ENCODE assay signal across 20 cellular contexts in the genomic region with DNA sequence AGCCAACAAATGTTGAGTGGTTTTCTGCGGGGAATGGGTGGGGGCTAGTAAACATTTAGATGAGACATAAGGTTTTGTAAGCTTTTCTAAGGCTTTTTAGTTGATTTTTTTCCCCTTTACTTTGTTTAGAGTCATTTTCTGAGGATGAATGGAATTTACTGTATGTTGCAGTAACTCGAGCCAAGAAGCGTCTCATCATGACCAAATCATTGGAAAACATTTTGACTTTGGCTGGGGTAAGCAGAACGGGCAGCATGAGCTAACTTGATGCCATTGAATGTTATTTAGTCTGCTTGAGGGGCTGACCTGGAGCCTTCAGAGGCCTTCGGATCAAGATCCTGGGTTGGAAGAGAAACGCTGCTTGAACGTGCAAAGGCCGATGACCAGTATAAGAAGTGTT. TPM values are rescaled to one million over a fixed set of nuclear protein-coding genes. Genes with fewer than 3 reads are reported as not detected.
A peak's percentile ranks its signal among the peaks of the same experiment; 100 is the strongest.
DNase-seq lines count a peak whose midpoint lies in the region; ATAC-seq and TF ChIP-seq lines count a peak whose summit lies in the region.
"Had no signal": no experiment of that assay in that cellular context is flagged by ENCODE, and none has a peak within 500 bp of the region (broad histone marks: within the 10 kb centered on the region; RNA-seq: fewer than 3 reads in every experiment).

No MANE protein-coding gene starts in this region.

- H3K23ac ChIP-seq in H9 (ENCODE audit: insufficient read length, low read depth, low read length): no peak overlapping the region

- no peaks in the 10 kb centered on the region for H3K79me1 ChIP-seq in H9 (ENCODE audit: insufficient read depth, low read depth, low read length, poor library complexity, severe bottlenecking)

- no peak overlapping the region for H3K14ac ChIP-seq in H9 (ENCODE audit: insufficient read depth, low read length)

- H4K5ac ChIP-seq in H9 (ENCODE audit: insufficient read length, low read depth, low read length): no peak overlapping the region

- no peaks in the 10 kb centered on the region for H3K27me3 ChIP-seq in adipocyte (replicated peaks; ENCODE audit: control insufficient read depth, insufficient read depth, low read length)
- H3K27me3 ChIP-seq in H9 (ENCODE audit: insufficient read depth, low read length): no peaks in the 10 kb centered on the region
- H3K27me3 ChIP-seq: BE2C, transverse colon had no signal

- peaks cover 46 to 75% of the 10 kb centered on the region in 2 donors for H3K36me3 Mint-ChIP-seq in stimulated activated naive B cell treated with anti-CD40 and anti-IgM and Interleukin-4, amounts not matched to agents 10 μg/mL and 1 μg/mL and 100 μg/mL, for 72 hours
- peaks cover 33% of the 10 kb centered on the region for H3K36me3 Mint-ChIP-seq in progenitor cell of endocrine pancreas (ENCODE audit: insufficient read depth)
- peaks cover 45 to 98% (median 86%) of the 10 kb centered on the region in 3 experiments; a peak in 6 of 7 replicates for H3K36me3 Mint-ChIP-seq in H9 (ENCODE audit: insufficient read depth in 1 of 3, low read depth in 3 of 3)

- no peak overlapping the region for H2BK20ac ChIP-seq in H9 (ENCODE audit: low read depth, low read length, poor library complexity, severe bottlenecking)

- no peak overlapping the region for H4K91ac ChIP-seq in H9 (ENCODE audit: insufficient read length, low read depth, low read length)

- no peak overlapping the region for H3K56ac ChIP-seq in H9 (ENCODE audit: insufficient read length, low read depth, low read length)

- H2BK120ac ChIP-seq in H9 (ENCODE audit: low read depth, low read length, poor library complexity, severe bottlenecking): no peak overlapping the region

- H3K4me1 ChIP-seq in adipocyte (ENCODE audit: control insufficient read depth, insufficient read depth, low read length): peaks cover 17% of the 10 kb centered on the region
- no peaks in the 10 kb centered on the region for H3K4me1 ChIP-seq in H9 (ENCODE audit: insufficient read depth, low read length)
- H3K4me1 ChIP-seq: BE2C, Caco-2, transverse colon had no signal

- H3K23me2 ChIP-seq in H9 (ENCODE audit: insufficient read length, low read depth, low read length, poor library complexity, severe bottlenecking): no peaks in the 10 kb centered on the region

- H3K4me3 Mint-ChIP-seq in stimulated activated naive B cell treated with anti-CD40 and anti-IgM and Interleukin-4, amounts not matched to agents 10 μg/mL and 1 μg/mL and 100 μg/mL, for 72 hours: no peak overlapping the region
- H3K4me3 Mint-ChIP-seq in progenitor cell of endocrine pancreas (ENCODE audit: low read depth) (no peak overlapping the region), H9 (no peak overlapping the region)
- H3K4me3 Mint-ChIP-seq: nephron had no signal

- no peak overlapping the region for H3K27ac ChIP-seq in H9 (ENCODE audit: insufficient read length, low read depth, low read length)

- no peak overlapping the region for H2AFZ ChIP-seq in H9 (ENCODE audit: low read length)

- no peak overlapping the region for H4K8ac ChIP-seq in H9 (replicated peaks; ENCODE audit: insufficient read length, low read depth, low read length)

- H4K20me1 ChIP-seq in H9 (ENCODE audit: control insufficient read depth, insufficient read depth, insufficient read length): no peaks in the 10 kb centered on the region

- H3K79me2 ChIP-seq in H9 (ENCODE audit: insufficient read depth, low read length): no peaks in the 10 kb centered on the region

- H3T11ph ChIP-seq in H9 (ENCODE audit: low read length): no peak overlapping the region

- H3K36me3 ChIP-seq in adipocyte (ENCODE audit: control insufficient read depth, insufficient read depth, low read length, severe bottlenecking): peaks cover 95% of the 10 kb centered on the region

- no peak overlapping the region for H2BK5ac ChIP-seq in H9 (ENCODE audit: insufficient read length, low read length)

- no peak overlapping the region for H3K4ac ChIP-seq in H9 (ENCODE audit: low read depth, low read length)

- H3K9me3 Mint-ChIP-seq in stimulated activated naive B cell treated with anti-CD40 and anti-IgM and Interleukin-4, amounts not matched to agents 10 μg/mL and 1 μg/mL and 100 μg/mL, for 72 hours: no peaks in the 10 kb centered on the region
- H3K9me3 Mint-ChIP-seq in progenitor cell of endocrine pancreas (ENCODE audit: low read depth) (no peaks in the 10 kb centered on the region), H9 (no peaks in the 10 kb centered on the region)
- H3K9me3 Mint-ChIP-seq: nephron had no signal

- H2AK5ac ChIP-seq in H9 (ENCODE audit: insufficient read length, low read length): no peak overlapping the region

- peak; percentile 40 for DNase-seq in EL
- DNase-seq in adipocyte (ENCODE audit: low read depth): peak; percentile 84
- DNase-seq in fibroblast of mammary gland (ENCODE audit: low read depth): peak; percentile 77
- DNase-seq in stimulated activated naive B cell treated with anti-CD40 and anti-IgM and Interleukin-4, amounts not matched to agents 10 μg/mL and 1 μg/mL and 100 μg/mL, for 72 hours: no peak
- DNase-seq in NCI-H187 treated with DMSO at 0.1 percent for 48 hours (lab: John Stamatoyannopoulos, UW): no peak
- no peak for DNase-seq in progenitor cell of endocrine pancreas (ENCODE audit: low spot score, unreplicated experiment)
- DNase-seq in H9: no peak
- DNase-seq in superior temporal gyrus (ENCODE audit: extremely low spot score): no peak
- DNase-seq: activated naive CD4-positive, alpha-beta T cell; aorta; BE2C; Caco-2; cortex of kidney; left colon; NCI-H2107; NCI-H526 treated with DMSO at 0.1 percent for 48 hours; T-helper 1 cell; transverse colon had no signal

- no peak overlapping the region for H2BK12ac ChIP-seq in H9 (ENCODE audit: insufficient read length, low read depth, low read length)

- no peak overlapping the region for H3K4me2 ChIP-seq in H9 (ENCODE audit: insufficient read depth, insufficient read length, low read length)

- WGBS in H9 (ENCODE audit: extremely low coverage, insufficient read length, low lambda C conversion rate): no CpG with 5 or more reads among the region's 8 CpGs

- H3K27ac Mint-ChIP-seq in stimulated activated naive B cell treated with anti-CD40 and anti-IgM and Interleukin-4, amounts not matched to agents 10 μg/mL and 1 μg/mL and 100 μg/mL, for 72 hours: peak overlapping the region; percentile 56
- H3K27ac Mint-ChIP-seq in progenitor cell of endocrine pancreas (no peak overlapping the region), H9 (0 out of 7 replicates have a peak overlapping the region, but pooled peaks of 1 of the 3 experiments have one; percentile 14)
- H3K27ac Mint-ChIP-seq: nephron had no signal

- no peak overlapping the region for H3K18ac ChIP-seq in H9 (ENCODE audit: insufficient read length, low read depth, low read length)

- TF ChIP-seq CTCF in fibroblast of mammary gland (conservative IDR thresholded peaks at IDR 0.05; ENCODE audit: control insufficient read depth, insufficient read depth, low read depth, low read length) (no peak), progenitor cell of endocrine pancreas (IDR thresholded peaks at IDR 0.05; ENCODE audit: unreplicated experiment) (no peak), H9 (conservative IDR thresholded peaks at IDR 0.05) (no peak)

- no peaks in the 10 kb centered on the region for H3K9me3 ChIP-seq in adipocyte (ENCODE audit: control insufficient read depth, low read length)
- H3K9me3 ChIP-seq in H9 (ENCODE audit: control insufficient read depth, low read depth, low read length): no peaks in the 10 kb centered on the region
- H3K9me3 ChIP-seq: BE2C, Caco-2, transverse colon had no signal

- peaks cover 0 to 3% of the 10 kb centered on the region in 2 donors for H3K4me1 Mint-ChIP-seq in stimulated activated naive B cell treated with anti-CD40 and anti-IgM and Interleukin-4, amounts not matched to agents 10 μg/mL and 1 μg/mL and 100 μg/mL, for 72 hours
- H3K4me1 Mint-ChIP-seq in progenitor cell of endocrine pancreas (ENCODE audit: low read depth) (peaks cover under 1% of the 10 kb centered on the region), H9 (no peaks in the 10 kb centered on the region)
- H3K4me1 Mint-ChIP-seq: nephron had no signal

- no peak overlapping the region for H2BK15ac ChIP-seq in H9 (ENCODE audit: low read depth, low read length)

- H3K9ac ChIP-seq in adipocyte (ENCODE audit: low read length): no peak overlapping the region
- no peak overlapping the region for H3K9ac ChIP-seq in H9 (ENCODE audit: extremely low read depth, insufficient read length, low read length)

- no peaks in the 10 kb centered on the region for H3K27me3 Mint-ChIP-seq in stimulated activated naive B cell treated with anti-CD40 and anti-IgM and Interleukin-4, amounts not matched to agents 10 μg/mL and 1 μg/mL and 100 μg/mL, for 72 hours
- H3K27me3 Mint-ChIP-seq in progenitor cell of endocrine pancreas: no peaks in the 10 kb centered on the region
- no peaks in the 10 kb centered on the region for H3K27me3 Mint-ChIP-seq in H9 (ENCODE audit: low read depth)

- H3K4me3 ChIP-seq in adipocyte (ENCODE audit: low read length): no peak overlapping the region
- no peak overlapping the region for H3K4me3 ChIP-seq in fibroblast of mammary gland (ENCODE audit: control insufficient read depth, low read depth, low read length)
- H3K4me3 ChIP-seq: transverse colon had no signal

- ATAC-seq in stimulated activated naive B cell treated with anti-CD40 and anti-IgM and Interleukin-4, amounts not matched to agents 10 μg/mL and 1 μg/mL and 100 μg/mL, for 72 hours (replicated peaks): no peak
- ATAC-seq: left colon, Right ventricle myocardium inferior had no signal

RNA-seq across cellular contexts. Expression of gene FBH1, which starts 37.3 kb away (rescaled TPM):
- 85.5 and 87.4 TPM in 2 replicates for total RNA-seq in progenitor cell of endocrine pancreas
- 50.8 and 52.2 TPM in 2 replicates for total RNA-seq in H9 (2021)

RNA-seq across cellular contexts. Expression of gene ANKRD16, which starts 37.6 kb away (rescaled TPM):
- total RNA-seq in progenitor cell of endocrine pancreas (16.8 and 18.0 TPM in 2 replicates), H9 (2021) (9.2 and 11.4 TPM in 2 replicates)

RNA-seq across cellular contexts. Expression of gene IL15RA, which starts 50.0 kb away (rescaled TPM):
- total RNA-seq in progenitor cell of endocrine pancreas (0.48 and 1.5 TPM in 2 replicates), H9 (2021) (0.18 and 0.31 TPM in 2 replicates)

Comparison
In these comparisons a context has a peak if more than half of its experiments do, and no peak if none do; other contexts are left out.
1. DNase-seq: peak in EL (single experiment), adipocyte (single experiment) and fibroblast of mammary gland (single experiment); none in stimulated activated naive B cell treated with anti-CD40 and anti-IgM and Interleukin-4, amounts not matched to agents 10 μg/mL and 1 μg/mL and 100 μg/mL, for 72 hours (single experiment), NCI-H187 treated with DMSO at 0.1 percent for 48 hours (single experiment), progenitor cell of endocrine pancreas (single experiment), H9 (single experiment) and superior temporal gyrus (single experiment).